ENCODE assay signal across 20 cellular contexts in the genomic region with DNA sequence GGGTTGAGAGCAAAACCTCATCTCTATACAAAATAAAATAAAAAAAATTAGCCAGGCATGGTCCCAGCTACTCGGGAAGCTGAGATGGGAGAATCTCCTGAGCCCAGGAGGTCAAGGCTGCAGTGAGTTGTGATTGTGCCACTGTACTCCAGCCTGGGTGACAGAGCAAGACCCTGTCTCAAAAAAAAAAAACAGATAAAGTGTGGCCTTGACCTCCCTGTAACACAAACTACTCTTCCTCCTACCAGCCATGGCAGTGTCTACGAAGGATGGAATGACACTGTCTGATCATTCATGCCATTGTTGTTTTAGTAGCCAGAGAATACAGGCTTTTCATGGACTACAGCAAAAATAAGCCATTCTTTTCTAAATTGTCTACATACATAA.
DNase-seq lines count a peak whose midpoint lies in the region; ATAC-seq and TF ChIP-seq lines count a peak whose summit lies in the region.
"Had no signal": no experiment of that assay in that cellular context is flagged by ENCODE, and none has a peak within 500 bp of the region (broad histone marks: within the 10 kb centered on the region; RNA-seq: fewer than 3 reads in every experiment).

No MANE protein-coding gene starts in this region.

- H3K27ac Mint-ChIP-seq in activated naive CD8-positive, alpha-beta T cell treated with anti-CD3 and anti-CD28 coated beads, Interleukin-2, amount 10 ng/mL, durations not matched to agents 7 days and 5 days, result peak overlapping the region; percentile 26
- H3K27ac Mint-ChIP-seq in activated naive CD8-positive, alpha-beta T cell treated with anti-CD3 and anti-CD28 coated beads, Interleukin-2, amount 50 U/mL, for 24 hours, result no peak overlapping the region
- peak overlapping the region; percentile 94 for H3K27ac Mint-ChIP-seq in endothelial cell (ENCODE audit: unreplicated experiment)
- H3K27ac Mint-ChIP-seq in stimulated activated effector memory CD8-positive, alpha-beta T cell treated with anti-CD3 and anti-CD28 coated beads, Interleukin-12 subunit alpha, Interleukin-12 subunit beta, amount 100 ng/mL, for 72 hours, result peak overlapping the region; percentile 96

- peaks cover 66% of the 10 kb centered on the region for H3K4me1 ChIP-seq in Loucy (ENCODE audit: insufficient read depth, low read length, poor library complexity, severe bottlenecking)

- peak overlapping the region; percentile 63 for H3K9ac ChIP-seq in Loucy (ENCODE audit: low read depth, low read length, poor library complexity, severe bottlenecking)
- H3K9ac ChIP-seq: GM23248 had no signal

- no peak overlapping the region for H2AFZ ChIP-seq in Loucy (ENCODE audit: low read length)
- H2AFZ ChIP-seq: GM23248 had no signal

- H3K27me3 ChIP-seq in Loucy (ENCODE audit: insufficient read depth, low read length, poor library complexity, severe bottlenecking), result no peaks in the 10 kb centered on the region
- H3K27me3 ChIP-seq: MG63 had no signal

- H3K4me1 Mint-ChIP-seq in activated naive CD8-positive, alpha-beta T cell treated with anti-CD3 and anti-CD28 coated beads, Interleukin-2, amount 10 ng/mL, durations not matched to agents 7 days and 5 days, result peaks cover 38% of the 10 kb centered on the region
- peaks cover 14% of the 10 kb centered on the region for H3K4me1 Mint-ChIP-seq in activated naive CD8-positive, alpha-beta T cell treated with anti-CD3 and anti-CD28 coated beads, Interleukin-2, amount 50 U/mL, for 24 hours
- H3K4me1 Mint-ChIP-seq in endothelial cell (ENCODE audit: unreplicated experiment), result peaks cover 62% of the 10 kb centered on the region
- H3K4me1 Mint-ChIP-seq in stimulated activated effector memory CD8-positive, alpha-beta T cell treated with anti-CD3 and anti-CD28 coated beads, Interleukin-12 subunit alpha, Interleukin-12 subunit beta, amount 100 ng/mL, for 72 hours, result peaks cover 67% of the 10 kb centered on the region

- TF ChIP-seq CTCF in Loucy (conservative IDR thresholded peaks at IDR 0.05; ENCODE audit: low read length), result no peak
- TF ChIP-seq CTCF in endothelial cell (IDR thresholded peaks at IDR 0.05; ENCODE audit: unreplicated experiment), result no peak

- H3K36me3 Mint-ChIP-seq in activated naive CD8-positive, alpha-beta T cell treated with anti-CD3 and anti-CD28 coated beads, Interleukin-2, amount 10 ng/mL, durations not matched to agents 7 days and 5 days, result peaks cover 11% of the 10 kb centered on the region
- H3K36me3 Mint-ChIP-seq in activated naive CD8-positive, alpha-beta T cell treated with anti-CD3 and anti-CD28 coated beads, Interleukin-2, amount 50 U/mL, for 24 hours (ENCODE audit: low read depth), result no peaks in the 10 kb centered on the region
- peaks cover 19% of the 10 kb centered on the region for H3K36me3 Mint-ChIP-seq in endothelial cell (ENCODE audit: low read depth, unreplicated experiment)
- H3K36me3 Mint-ChIP-seq in stimulated activated effector memory CD8-positive, alpha-beta T cell treated with anti-CD3 and anti-CD28 coated beads, Interleukin-12 subunit alpha, Interleukin-12 subunit beta, amount 100 ng/mL, for 72 hours, result no peaks in the 10 kb centered on the region
- H3K36me3 Mint-ChIP-seq: CD4-positive, alpha-beta memory T cell had no signal

- peaks cover 7% of the 10 kb centered on the region for H3K27me3 Mint-ChIP-seq in activated naive CD8-positive, alpha-beta T cell treated with anti-CD3 and anti-CD28 coated beads, Interleukin-2, amount 10 ng/mL, durations not matched to agents 7 days and 5 days
- peaks cover 4% of the 10 kb centered on the region for H3K27me3 Mint-ChIP-seq in activated naive CD8-positive, alpha-beta T cell treated with anti-CD3 and anti-CD28 coated beads, Interleukin-2, amount 50 U/mL, for 24 hours
- H3K27me3 Mint-ChIP-seq in endothelial cell (ENCODE audit: unreplicated experiment), result peaks cover 11% of the 10 kb centered on the region

- H4K20me1 ChIP-seq in Loucy (ENCODE audit: insufficient read depth, low read length, poor library complexity, severe bottlenecking), result no peaks in the 10 kb centered on the region

- peaks cover 9% of the 10 kb centered on the region for H3K9me3 Mint-ChIP-seq in activated naive CD8-positive, alpha-beta T cell treated with anti-CD3 and anti-CD28 coated beads, Interleukin-2, amount 10 ng/mL, durations not matched to agents 7 days and 5 days
- peaks cover 7% of the 10 kb centered on the region for H3K9me3 Mint-ChIP-seq in activated naive CD8-positive, alpha-beta T cell treated with anti-CD3 and anti-CD28 coated beads, Interleukin-2, amount 50 U/mL, for 24 hours
- H3K9me3 Mint-ChIP-seq in endothelial cell (ENCODE audit: unreplicated experiment), result peaks cover 4% of the 10 kb centered on the region
- peaks cover 5% of the 10 kb centered on the region for H3K9me3 Mint-ChIP-seq in stimulated activated effector memory CD8-positive, alpha-beta T cell treated with anti-CD3 and anti-CD28 coated beads, Interleukin-12 subunit alpha, Interleukin-12 subunit beta, amount 100 ng/mL, for 72 hours

- no peaks in the 10 kb centered on the region for H3F3A ChIP-seq in Loucy (ENCODE audit: low read depth)

- peak overlapping the region; percentile 69 for H3K4me2 ChIP-seq in Loucy (ENCODE audit: low read depth, low read length, poor library complexity, severe bottlenecking)

- no peaks in the 10 kb centered on the region for H3K9me2 ChIP-seq in Loucy (replicated peaks; ENCODE audit: low read depth, low read length)

- H3K4me3 ChIP-seq in Loucy (ENCODE audit: low read length, poor library complexity, severe bottlenecking), result peak overlapping the region; percentile 46
- H3K4me3 ChIP-seq: GM23248, K562, MG63, SJCRH30 had no signal

- no peaks in the 10 kb centered on the region for H3K36me3 ChIP-seq in Loucy (ENCODE audit: insufficient read depth, low read length)
- H3K36me3 ChIP-seq: MG63, SJCRH30 had no signal

- no peak for ATAC-seq in activated naive CD8-positive, alpha-beta T cell treated with anti-CD3 and anti-CD28 coated beads, Interleukin-2, amount 10 ng/mL, durations not matched to agents 7 days and 5 days (ENCODE audit: low read depth)
- no peak for ATAC-seq in activated naive CD8-positive, alpha-beta T cell treated with anti-CD3 and anti-CD28 coated beads, Interleukin-2, amount 50 U/mL, for 24 hours
- ATAC-seq in stimulated activated effector memory CD8-positive, alpha-beta T cell treated with anti-CD3 and anti-CD28 coated beads, Interleukin-12 subunit alpha, Interleukin-12 subunit beta, amount 100 ng/mL, for 72 hours, result no peak

- POLR2A ChIA-PET in activated naive CD8-positive, alpha-beta T cell treated with anti-CD3 and anti-CD28 coated beads, Interleukin-2, amount 10 ng/mL, durations not matched to agents 7 days and 5 days (lab: Charles Lee), result no interaction called here

- H3K4me3 Mint-ChIP-seq in activated naive CD8-positive, alpha-beta T cell treated with anti-CD3 and anti-CD28 coated beads, Interleukin-2, amount 10 ng/mL, durations not matched to agents 7 days and 5 days, result peak overlapping the region; percentile 38
- no peak overlapping the region for H3K4me3 Mint-ChIP-seq in activated naive CD8-positive, alpha-beta T cell treated with anti-CD3 and anti-CD28 coated beads, Interleukin-2, amount 50 U/mL, for 24 hours
- no peak overlapping the region for H3K4me3 Mint-ChIP-seq in endothelial cell (ENCODE audit: unreplicated experiment)
- H3K4me3 Mint-ChIP-seq in stimulated activated effector memory CD8-positive, alpha-beta T cell treated with anti-CD3 and anti-CD28 coated beads, Interleukin-12 subunit alpha, Interleukin-12 subunit beta, amount 100 ng/mL, for 72 hours, result no peak overlapping the region

- DNase-seq in activated naive CD8-positive, alpha-beta T cell treated with anti-CD3 and anti-CD28 coated beads, Interleukin-2, amount 10 ng/mL, durations not matched to agents 7 days and 5 days, result no peak
- no peak for DNase-seq in activated naive CD8-positive, alpha-beta T cell treated with anti-CD3 and anti-CD28 coated beads, Interleukin-2, amount 50 U/mL, for 24 hours
- DNase-seq in endothelial cell (ENCODE audit: low spot score), result no peak
- DNase-seq in stimulated activated effector memory CD8-positive, alpha-beta T cell treated with anti-CD3 and anti-CD28 coated beads, Interleukin-12 subunit alpha, Interleukin-12 subunit beta, amount 100 ng/mL, for 72 hours (ENCODE audit: low spot score in 2 of 2), result no peak
- DNase-seq in activated T-cell treated with anti-CD3 and anti-CD28 coated beads, Interleukin-2, amount 50 U/mL, for 1 hour, result no peak
- DNase-seq in SHP77 treated with DMSO at 0.1 percent for 48 hours (lab: John Stamatoyannopoulos, UW), result no peak
- DNase-seq: COR-L47, H7, NCI-H1105 treated with DMSO at 0.1 percent for 48 hours, NCI-H146, NCI-H1930, NCI-H2107, NCI-H524, NCI-H748 treated with DMSO at 0.1 percent for 48 hours had no signal

- no peaks in the 10 kb centered on the region for H3K9me3 ChIP-seq in Loucy (ENCODE audit: insufficient read depth, low read depth, low read length)
- H3K9me3 ChIP-seq: MG63, SJCRH30 had no signal

- H3K79me2 ChIP-seq in Loucy (ENCODE audit: insufficient read depth, low read length), result no peaks in the 10 kb centered on the region
